8 cellular contexts compared by ENCODE assay signal in genomic region chr2:187138240-187138639, GRCh38.
DNase-seq lines count a peak whose midpoint lies in the region; ATAC-seq, FAIRE-seq and TF ChIP-seq lines count a peak whose summit lies in the region.

No MANE protein-coding gene starts in this region.

- FAIRE-seq in RCC 7860 (lab: Jason Lieb, UNC), result no peak

- DNase-seq in amniotic epithelial cell (ENCODE audit: low read depth) (peak; percentile 55), kidney glomerular epithelial cell (lab: John Stamatoyannopoulos, UW) (peak; percentile 16), NCI-H1694 treated with DMSO at 0.1 percent for 48 hours (lab: John Stamatoyannopoulos, UW) (no peak), RCC 7860 (ENCODE audit: low spot score) (no peak), NCI-H2081 treated with DMSO at 0.1 percent for 48 hours (lab: John Stamatoyannopoulos, UW) (no peak), 8988T (no peak)

- peak; percentile 59 for ATAC-seq in HG03439 (IDR thresholded peaks at IDR 0.05; ENCODE audit: unreplicated experiment)

- peak; percentile 54 for TF ChIP-seq CTCF in GM12875 (IDR thresholded peaks at IDR 0.05; ENCODE audit: borderline replicate concordance, insufficient read depth, low read depth, low read length)

- H3K4me3 ChIP-seq in GM12875 (ENCODE audit: low read depth, low read length), result no peak overlapping the region

Comparison
In these comparisons a context has a peak if more than half of its experiments do, and no peak if none do; other contexts are left out.
1. DNase-seq: peak in amniotic epithelial cell (single experiment) and kidney glomerular epithelial cell (single experiment); none in NCI-H1694 treated with DMSO at 0.1 percent for 48 hours (single experiment), RCC 7860 (single experiment), NCI-H2081 treated with DMSO at 0.1 percent for 48 hours (single experiment) and 8988T (single experiment).